Comparison of ENCODE assay signal across 10 cellular contexts in genomic region chr2:160063266-160063665, GRCh38. TPM values are rescaled to one million over a fixed set of nuclear protein-coding genes. Genes with fewer than 3 reads are reported as not detected.
A peak's percentile ranks its signal among the peaks of the same experiment; 100 is the strongest.
DNase-seq lines count a peak whose midpoint lies in the region; ATAC-seq and TF ChIP-seq lines count a peak whose summit lies in the region.
"Had no signal": no experiment of that assay in that cellular context is flagged by ENCODE, and none has a peak within 500 bp of the region (broad histone marks: within the 10 kb centered on the region; RNA-seq: fewer than 3 reads in every experiment).

No MANE protein-coding gene starts in this region.

- no peaks in the 10 kb centered on the region for H3K36me3 ChIP-seq in HUES48 (ENCODE audit: control insufficient read depth, insufficient read depth, low read length)
- no peaks in the 10 kb centered on the region for H3K36me3 ChIP-seq in body of pancreas (replicated peaks in 1 of 2; ENCODE audit: insufficient read depth in 1 of 2, low read depth in 2 of 2)

- H3K27ac ChIP-seq in HUES48 (ENCODE audit: low read depth, low read length) (no peak overlapping the region), body of pancreas (no peak overlapping the region)

- DNase-seq in body of pancreas (no peak), left colon (no peak), GF-D8 (lab: John Stamatoyannopoulos, UW) (no peak)
- DNase-seq in stimulated activated effector memory CD8-positive, alpha-beta T cell treated with anti-CD3 and anti-CD28 coated beads, Interleukin-12 subunit alpha, Interleukin-12 subunit beta, amount 100 ng/mL, for 72 hours (ENCODE audit: low spot score in 2 of 2) = no peak
- DNase-seq: amniotic stem cell, NCI-H146 had no signal

- no peaks in the 10 kb centered on the region for H3K9me3 Mint-ChIP-seq in stimulated activated effector memory CD8-positive, alpha-beta T cell treated with anti-CD3 and anti-CD28 coated beads, Interleukin-12 subunit alpha, Interleukin-12 subunit beta, amount 100 ng/mL, for 72 hours

- H3K36me3 Mint-ChIP-seq in stimulated activated effector memory CD8-positive, alpha-beta T cell treated with anti-CD3 and anti-CD28 coated beads, Interleukin-12 subunit alpha, Interleukin-12 subunit beta, amount 100 ng/mL, for 72 hours = no peaks in the 10 kb centered on the region

- H3K9me3 ChIP-seq in HUES48 (ENCODE audit: control insufficient read depth, insufficient read depth, low read length) = peaks cover 2% of the 10 kb centered on the region
- H3K9me3 ChIP-seq in body of pancreas = no peaks in the 10 kb centered on the region

- H3K27me3 ChIP-seq in HUES48 (ENCODE audit: control insufficient read depth, insufficient read depth, low read length) = peaks cover 29% of the 10 kb centered on the region
- H3K27me3 ChIP-seq in body of pancreas = no peaks in the 10 kb centered on the region

- ATAC-seq in body of pancreas (peak; percentile 14), left colon (peak; percentile 44), HG02763 (IDR thresholded peaks at IDR 0.05; ENCODE audit: unreplicated experiment) (no peak), SK-N-SH treated with all-trans-retinoic acid at 6 μM for 48 hours (no peak)
- ATAC-seq in stimulated activated effector memory CD8-positive, alpha-beta T cell treated with anti-CD3 and anti-CD28 coated beads, Interleukin-12 subunit alpha, Interleukin-12 subunit beta, amount 100 ng/mL, for 72 hours = no peak

- peaks cover 9% of the 10 kb centered on the region for H3K4me1 Mint-ChIP-seq in stimulated activated effector memory CD8-positive, alpha-beta T cell treated with anti-CD3 and anti-CD28 coated beads, Interleukin-12 subunit alpha, Interleukin-12 subunit beta, amount 100 ng/mL, for 72 hours

- peak overlapping the region; percentile 51 for H3K4me3 Mint-ChIP-seq in stimulated activated effector memory CD8-positive, alpha-beta T cell treated with anti-CD3 and anti-CD28 coated beads, Interleukin-12 subunit alpha, Interleukin-12 subunit beta, amount 100 ng/mL, for 72 hours

- 42 to 52% methylated on average over 5 of the region's 5 CpGs for WGBS in body of pancreas, 2 donors

- no peak for TF ChIP-seq CTCF in body of pancreas (IDR thresholded peaks at IDR 0.05)

- H3K9ac ChIP-seq in HUES48 (ENCODE audit: low read depth, low read length) = no peak overlapping the region

- H3K27ac Mint-ChIP-seq in stimulated activated effector memory CD8-positive, alpha-beta T cell treated with anti-CD3 and anti-CD28 coated beads, Interleukin-12 subunit alpha, Interleukin-12 subunit beta, amount 100 ng/mL, for 72 hours = no peak overlapping the region

- intact Hi-C loops in body of pancreas (cut with DNase I) = no loop called here
- intact Hi-C loops in left colon (cut with DNase I, micrococcal nuclease) = no loop called here

- TF ChIP-seq POLR2A in body of pancreas (IDR thresholded peaks at IDR 0.05) = no peak

- H3K4me1 ChIP-seq in HUES48 (ENCODE audit: control insufficient read depth, insufficient read depth, low read length) (peaks cover 8% of the 10 kb centered on the region), body of pancreas (peaks cover 7% of the 10 kb centered on the region)

- H3K4me3 ChIP-seq in HUES48 (ENCODE audit: low read depth, low read length) (peak overlapping the region; percentile 62), body of pancreas (no peak overlapping the region)

TF ChIP-seq in SK-N-SH treated with all-trans-retinoic acid at 6 μM for 48 hours, 23 proteins besides CTCF, POLR2A, EP300 and RAD21:
- TF ChIP-seq TSHZ2 (CRISPR knock-in tag; IDR thresholded peaks at IDR 0.05) (no peak), GLIS3 (CRISPR knock-in tag; IDR thresholded peaks at IDR 0.05) (no peak), TOX (CRISPR knock-in tag; IDR thresholded peaks at IDR 0.05; ENCODE audit: borderline replicate concordance) (no peak), TCF4 (CRISPR knock-in tag; IDR thresholded peaks at IDR 0.05; ENCODE audit: borderline replicate concordance) (no peak), CSRNP3 (CRISPR knock-in tag; IDR thresholded peaks at IDR 0.05) (no peak), ZFP3 (CRISPR knock-in tag; IDR thresholded peaks at IDR 0.05) (no peak), ZNF70 (CRISPR knock-in tag; IDR thresholded peaks at IDR 0.05) (no peak), PATZ1 (CRISPR knock-in tag; IDR thresholded peaks at IDR 0.05; ENCODE audit: borderline replicate concordance) (no peak), ZNF565 (CRISPR knock-in tag; conservative IDR thresholded peaks at IDR 0.05; ENCODE audit: low read depth) (no peak), ISL1 (CRISPR knock-in tag; IDR thresholded peaks at IDR 0.05) (no peak), CREB5 (CRISPR knock-in tag; IDR thresholded peaks at IDR 0.05; ENCODE audit: low read depth) (no peak), ARNTL (CRISPR knock-in tag; IDR thresholded peaks at IDR 0.05; ENCODE audit: borderline replicate concordance, low read depth) (no peak), SNAI2 (CRISPR knock-in tag; IDR thresholded peaks at IDR 0.05) (no peak), PPARA (CRISPR knock-in tag; IDR thresholded peaks at IDR 0.05; ENCODE audit: borderline replicate concordance) (no peak), ZC3H10 (CRISPR knock-in tag; IDR thresholded peaks at IDR 0.05) (no peak)

RNA-seq across cellular contexts. Expression of gene PLA2R1, which starts 0.9 kb away (rescaled TPM):
- total RNA-seq in body of pancreas (1 to 10 TPM; 1.3 to 2.1 TPM), left colon (10 to 100 TPM in 1 of 2 donors, 1 to 10 TPM in 1; 6.8 to 11.4 TPM)
- total RNA-seq: T-helper 2 cell treated with Interferon-gamma antibody and Interleukin-4, amounts not matched to agents 100 ng/mL and 5 ng/mL, for 36 hours had no signal

Comparison
In these comparisons a context has a peak if more than half of its experiments do, and no peak if none do; other contexts are left out.
1. ATAC-seq: peak in body of pancreas (single experiment) and left colon (single experiment); none in stimulated activated effector memory CD8-positive, alpha-beta T cell treated with anti-CD3 and anti-CD28 coated beads, Interleukin-12 subunit alpha, Interleukin-12 subunit beta, amount 100 ng/mL, for 72 hours (single experiment), HG02763 (single experiment) and SK-N-SH treated with all-trans-retinoic acid at 6 μM for 48 hours (single experiment).